ENCODE assay signal across 7 cellular contexts in the genomic region with DNA sequence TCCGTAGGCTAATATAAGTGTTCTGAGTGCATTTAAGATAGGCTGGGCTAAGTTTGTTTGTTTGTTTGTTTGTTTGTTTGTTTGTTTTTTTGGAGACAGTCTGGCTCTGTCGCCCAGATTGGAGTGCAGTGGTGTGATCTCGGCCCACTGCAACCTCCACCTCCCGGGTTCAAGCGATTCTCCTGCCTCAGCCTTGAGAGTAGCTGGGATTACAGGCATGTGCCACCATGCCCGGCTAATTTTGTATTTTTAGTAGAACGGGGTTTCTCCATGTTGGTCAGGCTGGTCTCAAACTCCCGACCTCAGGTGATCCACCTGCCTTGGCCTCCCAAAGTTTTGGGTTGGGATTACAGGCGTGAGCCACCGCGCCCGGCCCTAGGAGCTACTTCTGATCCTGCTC. TPM values are rescaled to one million over a fixed set of nuclear protein-coding genes. Genes with fewer than 3 reads are reported as not detected.
A peak's percentile ranks its signal among the peaks of the same experiment; 100 is the strongest.
DNase-seq lines count a peak whose midpoint lies in the region; ATAC-seq and TF ChIP-seq lines count a peak whose summit lies in the region.
"Not testable (repeated sequence)": the region's sequence is repeated elsewhere in the genome, so short reads cannot be mapped to it uniquely, and the experiment has no call there.

No MANE protein-coding gene starts in this region.

- not testable (repeated sequence) for H3K9me2 ChIP-seq in OCI-LY7 (ENCODE audit: insufficient read depth, low read length)

- H3K4me1 ChIP-seq in DND-41 (ENCODE audit: insufficient read depth, low read length) (peaks cover 44% of the 10 kb centered on the region), OCI-LY7 (ENCODE audit: insufficient read depth, low read length, poor library complexity, severe bottlenecking) (peaks cover 52% of the 10 kb centered on the region), adipocyte (ENCODE audit: control insufficient read depth, insufficient read depth, low read length) (peaks cover 39% of the 10 kb centered on the region), left ventricle myocardium inferior (peaks cover 76% of the 10 kb centered on the region), neural progenitor cell (peaks cover 41% of the 10 kb centered on the region)

- H3K4me1 Mint-ChIP-seq in activated CD4-positive, alpha-beta T cell treated with anti-CD3 and anti-CD28 coated beads, Interleukin-2, amount 10 ng/mL, durations not matched to agents 7 days and 5 days: peaks cover 59% of the 10 kb centered on the region
- H3K4me1 Mint-ChIP-seq in neural progenitor cell: peaks cover 45% of the 10 kb centered on the region

- H2AFZ ChIP-seq in DND-41 (ENCODE audit: low read depth, low read length); OCI-LY7 (ENCODE audit: low read length); neural progenitor cell (replicated peaks): not testable (repeated sequence)

- not testable (repeated sequence) for H3K9me3 ChIP-seq in DND-41 (ENCODE audit: insufficient read depth, low read length, severe bottlenecking); OCI-LY7 (ENCODE audit: low read length); adipocyte (ENCODE audit: control insufficient read depth, low read length); left ventricle myocardium inferior (replicated peaks); neural progenitor cell (ENCODE audit: low read depth)

- peaks cover 14% of the 10 kb centered on the region for H3K36me3 Mint-ChIP-seq in activated CD4-positive, alpha-beta T cell treated with anti-CD3 and anti-CD28 coated beads, Interleukin-2, amount 10 ng/mL, durations not matched to agents 7 days and 5 days (ENCODE audit: low read depth)
- not testable (repeated sequence) for H3K36me3 Mint-ChIP-seq in neural progenitor cell

- BruUV-seq in OCI-LY7 (replicated peaks; lab: Mats Ljungman, UMichigan): not testable (repeated sequence)

- not testable (repeated sequence) for ATAC-seq in DND-41 (ENCODE audit: insufficient read depth, low read depth)

- not testable (repeated sequence) for DNase-seq in DND-41; HL-60 (ENCODE audit: low read depth in 1 of 2, low spot score in 1 of 2); OCI-LY7 (ENCODE audit: low spot score); activated CD4-positive, alpha-beta T cell treated with anti-CD3 and anti-CD28 coated beads, Interleukin-2, amount 10 ng/mL, durations not matched to agents 7 days and 5 days; adipocyte (ENCODE audit: low read depth); left ventricle myocardium inferior; neural progenitor cell (ENCODE audit: low spot score)

- intact Hi-C loops in OCI-LY7 (cut with micrococcal nuclease; ENCODE audit: unreplicated experiment): loop anchor here (5.0 to 10.0 kb wide), 3 partner anchors 108 to 315 kb away; a partner anchor contains a TSS
- intact Hi-C loops in left ventricle myocardium inferior (cut with micrococcal nuclease): not testable (repeated sequence)

- H3K9me3 Mint-ChIP-seq in activated CD4-positive, alpha-beta T cell treated with anti-CD3 and anti-CD28 coated beads, Interleukin-2, amount 10 ng/mL, durations not matched to agents 7 days and 5 days; neural progenitor cell: not testable (repeated sequence)

- H3K4me2 ChIP-seq in DND-41 (ENCODE audit: insufficient read depth, low read length) (peak overlapping the region; percentile 86; the same call in 1 of the 2 replicates), OCI-LY7 (ENCODE audit: low read length) (peak overlapping the region; percentile 85), neural progenitor cell (peak overlapping the region; percentile 94)

- H3K27ac ChIP-seq in DND-41 (ENCODE audit: low read length); HL-60 (replicated peaks); OCI-LY7 (ENCODE audit: low read depth, low read length, poor library complexity, severe bottlenecking); neural progenitor cell: not testable (repeated sequence)
- H3K27ac ChIP-seq in left ventricle myocardium inferior (replicated peaks): peak overlapping the region; percentile 6

- not testable (repeated sequence) for H3K4me3 Mint-ChIP-seq in activated CD4-positive, alpha-beta T cell treated with anti-CD3 and anti-CD28 coated beads, Interleukin-2, amount 10 ng/mL, durations not matched to agents 7 days and 5 days; neural progenitor cell

- not testable (repeated sequence) for H3F3A ChIP-seq in neural progenitor cell (ENCODE audit: low read depth)

- peak overlapping the region; percentile 32; the same call in 1 of the 2 replicates for H3K9ac ChIP-seq in DND-41 (ENCODE audit: low read depth, low read length)
- H3K9ac ChIP-seq in adipocyte (ENCODE audit: low read length); neural progenitor cell: not testable (repeated sequence)

- H4K20me1 ChIP-seq in DND-41 (ENCODE audit: insufficient read depth, low read length) (peaks cover 81% of the 10 kb centered on the region), OCI-LY7 (ENCODE audit: insufficient read depth, low read length) (peaks cover 64% of the 10 kb centered on the region), neural progenitor cell (ENCODE audit: low read depth) (peaks cover 87% of the 10 kb centered on the region)

- H3K4me3 ChIP-seq in DND-41 (ENCODE audit: low read depth in 1 of 2, low read length in 2 of 2) (peak overlapping the region in 1 of 2 experiments; percentile 52; a peak in 1 of 4 replicates), HL-60 (replicated peaks; ENCODE audit: insufficient read depth, low read length) (peak overlapping the region; percentile 33), OCI-LY7 (ENCODE audit: low read depth, low read length, poor library complexity, severe bottlenecking) (peak overlapping the region; percentile 84), adipocyte (ENCODE audit: low read length) (peak overlapping the region; percentile 80)
- H3K4me3 ChIP-seq in left ventricle myocardium inferior, neural progenitor cell: not testable (repeated sequence)

- H3K27me3 ChIP-seq in DND-41 (ENCODE audit: insufficient read depth, low read length, poor library complexity); HL-60 (ENCODE audit: insufficient read depth, poor library complexity, severe bottlenecking); adipocyte (replicated peaks; ENCODE audit: control insufficient read depth, insufficient read depth, low read length); left ventricle myocardium inferior (ENCODE audit: low read depth); neural progenitor cell: not testable (repeated sequence)

- not testable (repeated sequence) for H3K27me3 Mint-ChIP-seq in activated CD4-positive, alpha-beta T cell treated with anti-CD3 and anti-CD28 coated beads, Interleukin-2, amount 10 ng/mL, durations not matched to agents 7 days and 5 days; neural progenitor cell (ENCODE audit: insufficient read depth, low read depth)

- peaks cover 97% of the 10 kb centered on the region for H3K79me2 ChIP-seq in DND-41 (ENCODE audit: insufficient read depth, low read length)
- peaks cover 94% of the 10 kb centered on the region for H3K79me2 ChIP-seq in OCI-LY7 (ENCODE audit: insufficient read depth, low read depth, low read length)
- peaks cover 97% of the 10 kb centered on the region for H3K79me2 ChIP-seq in neural progenitor cell (ENCODE audit: low read depth)

- POLR2A ChIA-PET in OCI-LY7 (lab: Charles Lee): interaction anchor here (1.8 to 2.9 kb wide), 2 partner anchors 8 to 19 kb away, joined by 4 to 11 read pairs; no protein-coding TSS in a partner anchor
- POLR2A ChIA-PET in activated CD4-positive, alpha-beta T cell treated with anti-CD3 and anti-CD28 coated beads, Interleukin-2, amount 10 ng/mL, durations not matched to agents 7 days and 5 days (lab: Charles Lee): not testable (repeated sequence)

- H3K36me3 ChIP-seq in DND-41 (ENCODE audit: insufficient read depth, low read length) (peaks cover 51% of the 10 kb centered on the region), OCI-LY7 (ENCODE audit: insufficient read depth, low read length) (peaks cover 69% of the 10 kb centered on the region)
- not testable (repeated sequence) for H3K36me3 ChIP-seq in adipocyte (ENCODE audit: control insufficient read depth, insufficient read depth, low read length, severe bottlenecking); left ventricle myocardium inferior; neural progenitor cell

- not testable (repeated sequence) for TF ChIP-seq CTCF in DND-41 (IDR thresholded peaks at IDR 0.05; ENCODE audit: borderline replicate concordance, extremely low read depth, low read length, poor library complexity, severe bottlenecking); HL-60 (IDR thresholded peaks at IDR 0.05; ENCODE audit: insufficient read depth, low read length); OCI-LY7 (conservative IDR thresholded peaks at IDR 0.05; ENCODE audit: low read length); left ventricle myocardium inferior (IDR thresholded peaks at IDR 0.05; ENCODE audit: borderline replicate concordance); neural progenitor cell (IDR thresholded peaks at IDR 0.05)

- CTCF ChIA-PET in OCI-LY7 (lab: Charles Lee; ENCODE audit: unreplicated experiment): not testable (repeated sequence)
- CTCF ChIA-PET in activated CD4-positive, alpha-beta T cell treated with anti-CD3 and anti-CD28 coated beads, Interleukin-2, amount 10 ng/mL, durations not matched to agents 7 days and 5 days (lab: Charles Lee): interaction anchor here (1.3 to 2.0 kb wide), 2 partner anchors 10 to 11 kb away, joined by 3 to 5 read pairs; no protein-coding TSS in a partner anchor

- H3K27ac Mint-ChIP-seq in activated CD4-positive, alpha-beta T cell treated with anti-CD3 and anti-CD28 coated beads, Interleukin-2, amount 10 ng/mL, durations not matched to agents 7 days and 5 days: peak overlapping the region; percentile 84
- H3K27ac Mint-ChIP-seq in neural progenitor cell: not testable (repeated sequence)

RNA-seq across cellular contexts. Expression of a gene that starts 4.7 kb away (rescaled TPM):
- 66.2 and 71.1 TPM in 2 replicates for total RNA-seq in OCI-LY7 (2014; rRNA removed; shearing (Covaris generic))
- total RNA-seq in OCI-LY7 (2022): 274 and 300 TPM in 2 replicates
- 100 to 1,000 TPM; 203 to 213 TPM for total RNA-seq in activated CD4-positive, alpha-beta T cell treated with anti-CD3 and anti-CD28 coated beads, Interleukin-2, amount 10 ng/mL, durations not matched to agents 7 days and 5 days
- total RNA-seq in left ventricle myocardium inferior: 148 TPM
- total RNA-seq in neural progenitor cell (ENCODE audit: low replicate concordance): 53.8 and 85.2 TPM in 2 replicates
